ENCODE assay signal across 9 cellular contexts in genomic region chr11:10488121-10488580, GRCh38. TPM values are rescaled to one million over a fixed set of nuclear protein-coding genes. Genes with fewer than 3 reads are reported as not detected.
A peak's percentile ranks its signal among the peaks of the same experiment; 100 is the strongest.
DNase-seq lines count a peak whose midpoint lies in the region; ATAC-seq lines count a peak whose summit lies in the region.
"Had no signal": no experiment of that assay in that cellular context is flagged by ENCODE, and none has a peak within 500 bp of the region (broad histone marks: within the 10 kb centered on the region; RNA-seq: fewer than 3 reads in every experiment).

No MANE protein-coding gene starts in this region.

- peaks cover 15% of the 10 kb centered on the region for H3K4me1 Mint-ChIP-seq in activated naive CD4-positive, alpha-beta T cell treated with anti-CD3 and anti-CD28 coated beads, Interleukin-2, amount 50 U/mL, for 24 hours
- H3K4me1 Mint-ChIP-seq in activated T-helper 1 cell treated with anti-CD3 and anti-CD28 coated beads, Interleukin-12 subunit alpha, Interleukin-12 subunit beta, Interleukin-2, Interleukin-4 antibody, amounts not matched to agents 30 ng/mL and 10 ng/mL and 1 ng/mL, durations not matched to agents 14 hours and 24 hours and 36 hours (ENCODE audit: low read depth), result peaks cover 26% of the 10 kb centered on the region

- no peak overlapping the region for H3K4me3 Mint-ChIP-seq in activated naive CD4-positive, alpha-beta T cell treated with anti-CD3 and anti-CD28 coated beads, Interleukin-2, amount 50 U/mL, for 24 hours
- no peak overlapping the region for H3K4me3 Mint-ChIP-seq in activated T-helper 1 cell treated with anti-CD3 and anti-CD28 coated beads, Interleukin-12 subunit alpha, Interleukin-12 subunit beta, Interleukin-2, Interleukin-4 antibody, amounts not matched to agents 30 ng/mL and 10 ng/mL and 1 ng/mL, durations not matched to agents 14 hours and 24 hours and 36 hours

- no peak for DNase-seq in activated naive CD4-positive, alpha-beta T cell treated with anti-CD3 and anti-CD28 coated beads, Interleukin-2, amount 50 U/mL, for 16 hours
- no peak for DNase-seq in activated T-helper 1 cell treated with anti-CD3 and anti-CD28 coated beads, Interleukin-12 subunit alpha, Interleukin-12 subunit beta, Interleukin-2, Interleukin-4 antibody, amounts not matched to agents 30 ng/mL and 10 ng/mL and 1 ng/mL, durations not matched to agents 14 hours and 24 hours and 36 hours (ENCODE audit: low spot score)
- peak; percentile 40 for DNase-seq in left lobe of liver (ENCODE audit: low spot score)
- DNase-seq in ureter (ENCODE audit: low spot score), result peak; percentile 71
- no peak for DNase-seq in T-helper 9 cell
- no peak for DNase-seq in medulla oblongata (ENCODE audit: extremely low spot score)
- DNase-seq: NCI-H187 had no signal

- H3K9me3 Mint-ChIP-seq in activated naive CD4-positive, alpha-beta T cell treated with anti-CD3 and anti-CD28 coated beads, Interleukin-2, amount 50 U/mL, for 24 hours, result no peaks in the 10 kb centered on the region
- no peaks in the 10 kb centered on the region for H3K9me3 Mint-ChIP-seq in activated T-helper 1 cell treated with anti-CD3 and anti-CD28 coated beads, Interleukin-12 subunit alpha, Interleukin-12 subunit beta, Interleukin-2, Interleukin-4 antibody, amounts not matched to agents 30 ng/mL and 10 ng/mL and 1 ng/mL, durations not matched to agents 14 hours and 24 hours and 36 hours

- no peaks in the 10 kb centered on the region for H3K27me3 Mint-ChIP-seq in activated naive CD4-positive, alpha-beta T cell treated with anti-CD3 and anti-CD28 coated beads, Interleukin-2, amount 50 U/mL, for 24 hours
- no peaks in the 10 kb centered on the region for H3K27me3 Mint-ChIP-seq in activated T-helper 1 cell treated with anti-CD3 and anti-CD28 coated beads, Interleukin-12 subunit alpha, Interleukin-12 subunit beta, Interleukin-2, Interleukin-4 antibody, amounts not matched to agents 30 ng/mL and 10 ng/mL and 1 ng/mL, durations not matched to agents 14 hours and 24 hours and 36 hours (ENCODE audit: insufficient read depth)

- intact Hi-C loops in activated T-helper 1 cell treated with anti-CD3 and anti-CD28 coated beads, Interleukin-12 subunit alpha, Interleukin-12 subunit beta, Interleukin-2, Interleukin-4 antibody, amounts not matched to agents 30 ng/mL and 10 ng/mL and 1 ng/mL, durations not matched to agents 14 hours and 24 hours and 36 hours (cut with micrococcal nuclease), result no loop called here

- peaks cover 13% of the 10 kb centered on the region for H3K36me3 Mint-ChIP-seq in activated naive CD4-positive, alpha-beta T cell treated with anti-CD3 and anti-CD28 coated beads, Interleukin-2, amount 50 U/mL, for 24 hours
- peaks cover 29% of the 10 kb centered on the region for H3K36me3 Mint-ChIP-seq in activated T-helper 1 cell treated with anti-CD3 and anti-CD28 coated beads, Interleukin-12 subunit alpha, Interleukin-12 subunit beta, Interleukin-2, Interleukin-4 antibody, amounts not matched to agents 30 ng/mL and 10 ng/mL and 1 ng/mL, durations not matched to agents 14 hours and 24 hours and 36 hours (ENCODE audit: low read depth)

- peak overlapping the region; percentile 24 for H3K27ac Mint-ChIP-seq in activated naive CD4-positive, alpha-beta T cell treated with anti-CD3 and anti-CD28 coated beads, Interleukin-2, amount 50 U/mL, for 24 hours
- H3K27ac Mint-ChIP-seq in activated T-helper 1 cell treated with anti-CD3 and anti-CD28 coated beads, Interleukin-12 subunit alpha, Interleukin-12 subunit beta, Interleukin-2, Interleukin-4 antibody, amounts not matched to agents 30 ng/mL and 10 ng/mL and 1 ng/mL, durations not matched to agents 14 hours and 24 hours and 36 hours, result peak overlapping the region; percentile 62

- ATAC-seq in left lobe of liver (no peak), HG02588 (IDR thresholded peaks at IDR 0.05; ENCODE audit: unreplicated experiment) (no peak)

RNA-seq across cellular contexts. Expression of gene AMPD3, which starts 33.1 kb away (rescaled TPM):
- total RNA-seq in activated T-helper 1 cell treated with anti-CD3 and anti-CD28 coated beads, Interleukin-12 subunit alpha, Interleukin-12 subunit beta, Interleukin-2, Interleukin-4 antibody, amounts not matched to agents 30 ng/mL and 10 ng/mL and 1 ng/mL, durations not matched to agents 14 hours and 24 hours and 36 hours, result 13.9 and 14.3 TPM in 2 replicates
- total RNA-seq in left lobe of liver (1.4 TPM), ureter (24.7 TPM)

RNA-seq across cellular contexts. Expression of gene RNF141, which starts 52.8 kb away (rescaled TPM):
- total RNA-seq in activated T-helper 1 cell treated with anti-CD3 and anti-CD28 coated beads, Interleukin-12 subunit alpha, Interleukin-12 subunit beta, Interleukin-2, Interleukin-4 antibody, amounts not matched to agents 30 ng/mL and 10 ng/mL and 1 ng/mL, durations not matched to agents 14 hours and 24 hours and 36 hours, result 12.4 and 13.2 TPM in 2 replicates
- total RNA-seq in left lobe of liver, result 16.9 TPM
- total RNA-seq in ureter, result 44.6 TPM

Comparison
In these comparisons a context has a peak if more than half of its experiments do, and no peak if none do; other contexts are left out.
1. DNase-seq: peak in left lobe of liver (single experiment) and ureter (single experiment); none in activated naive CD4-positive, alpha-beta T cell treated with anti-CD3 and anti-CD28 coated beads, Interleukin-2, amount 50 U/mL, for 16 hours (single experiment), activated T-helper 1 cell treated with anti-CD3 and anti-CD28 coated beads, Interleukin-12 subunit alpha, Interleukin-12 subunit beta, Interleukin-2, Interleukin-4 antibody, amounts not matched to agents 30 ng/mL and 10 ng/mL and 1 ng/mL, durations not matched to agents 14 hours and 24 hours and 36 hours (single experiment), T-helper 9 cell (single experiment) and medulla oblongata (single experiment).